In genomic region chr3:136819784-136820640, GRCh38 we compare ENCODE assay signal across 8 cellular contexts. TPM values are rescaled to one million over a fixed set of nuclear protein-coding genes. Genes with fewer than 3 reads are reported as not detected.
DNase-seq lines count a peak whose midpoint lies in the region; ATAC-seq and TF ChIP-seq lines count a peak whose summit lies in the region.

No MANE protein-coding gene starts in this region.

- intact Hi-C loops in activated CD4-positive, alpha-beta memory T cell treated with anti-CD3 and anti-CD28 coated beads for 36 hours (cut with micrococcal nuclease), result loop anchor here (2.0 to 5.0 kb wide), 2 partner anchors 19 to 743 kb away; no protein-coding TSS in a partner anchor
- intact Hi-C loops in lower lobe of right lung (cut with DNase I), result no loop called here

- peaks cover 7% of the 10 kb centered on the region for H3K9me3 Mint-ChIP-seq in activated CD4-positive, alpha-beta memory T cell treated with anti-CD3 and anti-CD28 coated beads for 36 hours
- H3K9me3 Mint-ChIP-seq in stimulated activated memory B cell treated with anti-CD40 and anti-IgM and Interleukin-4, amounts not matched to agents 10 μg/mL and 1 μg/mL and 100 μg/mL, for 72 hours, result peaks cover 11% of the 10 kb centered on the region

- H3K27ac ChIP-seq in effector memory CD4-positive, alpha-beta T cell (ENCODE audit: insufficient read depth, low read length, poor library complexity, severe bottlenecking), result no peak overlapping the region
- H3K27ac ChIP-seq in lower lobe of right lung, result peak overlapping the region; percentile 82

- POLR2A ChIA-PET in activated CD4-positive, alpha-beta memory T cell treated with anti-CD3 and anti-CD28 coated beads for 36 hours (lab: Charles Lee), result interaction anchor here (0.9 kb wide), 1 partner anchor 68 kb away, joined by 3 read pairs; the partner anchor contains the start of gene STAG1

- H3K4me3 Mint-ChIP-seq in activated CD4-positive, alpha-beta memory T cell treated with anti-CD3 and anti-CD28 coated beads for 36 hours, result peak overlapping the region; percentile 78
- H3K4me3 Mint-ChIP-seq in stimulated activated memory B cell treated with anti-CD40 and anti-IgM and Interleukin-4, amounts not matched to agents 10 μg/mL and 1 μg/mL and 100 μg/mL, for 72 hours, result peak overlapping the region; percentile 87

- CTCF ChIA-PET in activated CD4-positive, alpha-beta memory T cell treated with anti-CD3 and anti-CD28 coated beads for 36 hours (lab: Charles Lee), result interaction anchor here (0.7 to 1.1 kb wide), 3 partner anchors 68 to 212 kb away, joined by 3 to 4 read pairs (median 3); partner anchors contain the start of gene STAG1

- H3K27ac Mint-ChIP-seq in activated CD4-positive, alpha-beta memory T cell treated with anti-CD3 and anti-CD28 coated beads for 36 hours, result no peak overlapping the region
- H3K27ac Mint-ChIP-seq in stimulated activated memory B cell treated with anti-CD40 and anti-IgM and Interleukin-4, amounts not matched to agents 10 μg/mL and 1 μg/mL and 100 μg/mL, for 72 hours, result peak overlapping the region; percentile 44

- H3K27me3 ChIP-seq in effector memory CD4-positive, alpha-beta T cell (replicated peaks; ENCODE audit: control insufficient read depth, insufficient read depth, low read length, poor library complexity, severe bottlenecking), result peaks cover 13% of the 10 kb centered on the region
- peaks cover 7% of the 10 kb centered on the region for H3K27me3 ChIP-seq in lower lobe of right lung (ENCODE audit: low read depth)

- DNase-seq in GM12864 (ENCODE audit: low read depth), result no peak
- DNase-seq in NCI-H2107 (lab: John Stamatoyannopoulos, UW), result peak; percentile 42
- DNase-seq in activated CD4-positive, alpha-beta memory T cell treated with anti-CD3 and anti-CD28 coated beads for 36 hours, result peak; percentile 52
- no peak for DNase-seq in effector memory CD4-positive, alpha-beta T cell
- DNase-seq in lower lobe of right lung, result peak; percentile 71
- DNase-seq in KG1 (lab: John Stamatoyannopoulos, UW), result no peak

- H3K4me1 ChIP-seq in effector memory CD4-positive, alpha-beta T cell (ENCODE audit: control insufficient read depth, insufficient read depth, low read length, poor library complexity, severe bottlenecking), result peaks cover 8% of the 10 kb centered on the region
- peaks cover 30% of the 10 kb centered on the region for H3K4me1 ChIP-seq in lower lobe of right lung

- H3K36me3 ChIP-seq in effector memory CD4-positive, alpha-beta T cell (ENCODE audit: control insufficient read depth, insufficient read depth, low read length), result no peaks in the 10 kb centered on the region
- H3K36me3 ChIP-seq in lower lobe of right lung, result no peaks in the 10 kb centered on the region

- H3K36me3 Mint-ChIP-seq in activated CD4-positive, alpha-beta memory T cell treated with anti-CD3 and anti-CD28 coated beads for 36 hours, result no peaks in the 10 kb centered on the region
- peaks cover 21% of the 10 kb centered on the region for H3K36me3 Mint-ChIP-seq in stimulated activated memory B cell treated with anti-CD40 and anti-IgM and Interleukin-4, amounts not matched to agents 10 μg/mL and 1 μg/mL and 100 μg/mL, for 72 hours

- ATAC-seq in lower lobe of right lung, result peak; percentile 75
- peak; percentile 40 for ATAC-seq in stimulated activated memory B cell treated with anti-CD40 and anti-IgM and Interleukin-4, amounts not matched to agents 10 μg/mL and 1 μg/mL and 100 μg/mL, for 72 hours
- ATAC-seq in GM21717 (IDR thresholded peaks at IDR 0.05; ENCODE audit: unreplicated experiment), result no peak

- peak overlapping the region; percentile 52 for H3K4me3 ChIP-seq in GM12864 (ENCODE audit: low read depth, low read length)
- peak overlapping the region; percentile 63 for H3K4me3 ChIP-seq in effector memory CD4-positive, alpha-beta T cell (ENCODE audit: insufficient read depth, low read depth, low read length, poor library complexity, severe bottlenecking)
- peak overlapping the region; percentile 74 for H3K4me3 ChIP-seq in lower lobe of right lung

- H3K27me3 Mint-ChIP-seq in activated CD4-positive, alpha-beta memory T cell treated with anti-CD3 and anti-CD28 coated beads for 36 hours, result peaks cover 37% of the 10 kb centered on the region
- peaks cover 74% of the 10 kb centered on the region for H3K27me3 Mint-ChIP-seq in stimulated activated memory B cell treated with anti-CD40 and anti-IgM and Interleukin-4, amounts not matched to agents 10 μg/mL and 1 μg/mL and 100 μg/mL, for 72 hours

- no peaks in the 10 kb centered on the region for H3K9me3 ChIP-seq in effector memory CD4-positive, alpha-beta T cell (ENCODE audit: control insufficient read depth, low read length)
- H3K9me3 ChIP-seq in lower lobe of right lung, result no peaks in the 10 kb centered on the region

- peaks cover 19% of the 10 kb centered on the region for H3K4me1 Mint-ChIP-seq in activated CD4-positive, alpha-beta memory T cell treated with anti-CD3 and anti-CD28 coated beads for 36 hours (ENCODE audit: low read depth)
- peaks cover 21% of the 10 kb centered on the region for H3K4me1 Mint-ChIP-seq in stimulated activated memory B cell treated with anti-CD40 and anti-IgM and Interleukin-4, amounts not matched to agents 10 μg/mL and 1 μg/mL and 100 μg/mL, for 72 hours

- TF ChIP-seq CTCF in GM12864 (IDR thresholded peaks at IDR 0.05; ENCODE audit: low read depth, low read length, missing control alignments), result no peak
- TF ChIP-seq CTCF in lower lobe of right lung (IDR thresholded peaks at IDR 0.05), result no peak

RNA-seq across cellular contexts. Expression of gene SLC35G2, which starts 1.1 kb away (rescaled TPM):
- total RNA-seq in activated CD4-positive, alpha-beta memory T cell treated with anti-CD3 and anti-CD28 coated beads for 36 hours, result 1 to 10 TPM; 2.1 to 2.9 TPM
- 5.7 TPM for total RNA-seq in lower lobe of right lung

RNA-seq across cellular contexts. Expression of gene NCK1, which starts 42.0 kb away (rescaled TPM):
- total RNA-seq in activated CD4-positive, alpha-beta memory T cell treated with anti-CD3 and anti-CD28 coated beads for 36 hours, result 10 to 100 TPM; 32.3 to 38.0 TPM
- total RNA-seq in lower lobe of right lung, result 63.0 TPM

Comparison
In these comparisons a context has a peak if more than half of its experiments do, and no peak if none do; other contexts are left out.
1. DNase-seq: peak in NCI-H2107 (single experiment), activated CD4-positive, alpha-beta memory T cell treated with anti-CD3 and anti-CD28 coated beads for 36 hours (single experiment) and lower lobe of right lung (single experiment); none in GM12864 (single experiment), effector memory CD4-positive, alpha-beta T cell (0 of 3) and KG1 (single experiment).
2. Peak in every context shown above with its lines, with median percentiles within 50 percentile points of each other: H3K4me3 ChIP-seq.